Comparison of ENCODE assay signal across 8 cellular contexts in genomic region chr15:72231847-72232461, GRCh38. TPM values are rescaled to one million over a fixed set of nuclear protein-coding genes. Genes with fewer than 3 reads are reported as not detected.
DNase-seq lines count a peak whose midpoint lies in the region; ATAC-seq and TF ChIP-seq lines count a peak whose summit lies in the region.

No MANE protein-coding gene starts in this region.

- peaks cover 46% of the 10 kb centered on the region for H3K4me1 Mint-ChIP-seq in T-helper 1 cell treated with Interleukin-12 subunit alpha and Interleukin-12 subunit beta and Interleukin-4 antibody, amounts not matched to agents 30 μg/mL and 1 μg/mL, for 36 hours (ENCODE audit: low read depth)

- peak overlapping the region; percentile 98 for H3K4me3 Mint-ChIP-seq in T-helper 1 cell treated with Interleukin-12 subunit alpha and Interleukin-12 subunit beta and Interleukin-4 antibody, amounts not matched to agents 30 μg/mL and 1 μg/mL, for 36 hours

- no peak for TF ChIP-seq POLR2A in spleen (IDR thresholded peaks at IDR 0.05)

- H3K36me3 Mint-ChIP-seq in T-helper 1 cell treated with Interleukin-12 subunit alpha and Interleukin-12 subunit beta and Interleukin-4 antibody, amounts not matched to agents 30 μg/mL and 1 μg/mL, for 36 hours (ENCODE audit: low read depth), result peaks cover 21% of the 10 kb centered on the region

- H3K4me3 ChIP-seq in cardiac fibroblast (replicated peaks in 1 of 2; ENCODE audit: low read depth in 2 of 2, low read length in 2 of 2), result peak overlapping the region; percentile 75 to 91
- H3K4me3 ChIP-seq in spleen, result peak overlapping the region; percentile 92 to 100 (median 98)

- no peaks in the 10 kb centered on the region for H3K36me3 ChIP-seq in spleen

- peak overlapping the region; percentile 99 for H3K27ac Mint-ChIP-seq in T-helper 1 cell treated with Interleukin-12 subunit alpha and Interleukin-12 subunit beta and Interleukin-4 antibody, amounts not matched to agents 30 μg/mL and 1 μg/mL, for 36 hours

- peak overlapping the region; percentile 89 to 99 (median 97) for H3K27ac ChIP-seq in spleen

- no peaks in the 10 kb centered on the region for H3K9me3 ChIP-seq in spleen

- TF ChIP-seq CTCF in cardiac fibroblast (IDR thresholded peaks at IDR 0.05; ENCODE audit: low read depth, low read length), result no peak
- no peak for TF ChIP-seq CTCF in spleen (IDR thresholded peaks at IDR 0.05 in 8 of 11, conservative IDR thresholded peaks at IDR 0.05 in 3 of 11)

- no peaks in the 10 kb centered on the region for H3K27me3 Mint-ChIP-seq in T-helper 1 cell treated with Interleukin-12 subunit alpha and Interleukin-12 subunit beta and Interleukin-4 antibody, amounts not matched to agents 30 μg/mL and 1 μg/mL, for 36 hours (ENCODE audit: low read depth)

- peaks cover 17 to 68% (median 45%) of the 10 kb centered on the region in 6 donors for H3K4me1 ChIP-seq in spleen

- peak; percentile 76 for DNase-seq in EL
- DNase-seq in HuH-7.5 (ENCODE audit: low spot score), result peak; percentile 66
- DNase-seq in cardiac fibroblast (ENCODE audit: low read depth in 2 of 2), result peak; percentile 83 to 86
- DNase-seq in iris pigment epithelial cell (ENCODE audit: low read depth), result peak; percentile 93
- DNase-seq in spleen, result no peak
- no peak for DNase-seq in NCI-H1436 treated with DMSO at 0.1 percent for 48 hours (lab: John Stamatoyannopoulos, UW)

- 2 to 7% (median 4%) methylated on average over 13 of the region's 13 CpGs for WGBS in spleen, 5 donors

- no peak for ATAC-seq in HG03571 (IDR thresholded peaks at IDR 0.05; ENCODE audit: unreplicated experiment)

- no peaks in the 10 kb centered on the region for H3K27me3 ChIP-seq in spleen (replicated peaks in 1 of 7)

- intact Hi-C loops in spleen (cut with DNase I; ENCODE audit: low total_unique reads), result loop anchor here (5.0 kb wide), 1 partner anchor 40 kb away; the partner anchor contains the start of gene PARP6

- no peaks in the 10 kb centered on the region for H3K9me3 Mint-ChIP-seq in T-helper 1 cell treated with Interleukin-12 subunit alpha and Interleukin-12 subunit beta and Interleukin-4 antibody, amounts not matched to agents 30 μg/mL and 1 μg/mL, for 36 hours

RNA-seq across cellular contexts. Expression of gene PKM, which starts 1.0 kb away (rescaled TPM):
- 100 to 1,000 TPM; 333 to 543 (median 379) TPM for total RNA-seq in spleen
- polyA plus RNA-seq in spleen, result 100 to 1,000 TPM; 156 to 250 (median 187) TPM

RNA-seq across cellular contexts. Expression of gene GRAMD2A, which starts 34.4 kb away (rescaled TPM):
- total RNA-seq in spleen, result under 1 TPM in 1 of 7 donors, not detected in 6; 0.34 TPM
- under 1 TPM; 0.03 to 0.11 (median 0.06) TPM for polyA plus RNA-seq in spleen

RNA-seq across cellular contexts. Expression of gene PARP6, which starts 40.4 kb away (rescaled TPM):
- total RNA-seq in spleen, result 10 to 100 TPM; 54.8 to 77.6 (median 70.3) TPM
- 10 to 100 TPM; 43.9 to 99.5 (median 67.9) TPM for polyA plus RNA-seq in spleen

Comparison
In these comparisons a context has a peak if more than half of its experiments do, and no peak if none do; other contexts are left out.
1. DNase-seq: peak in EL (single experiment), HuH-7.5 (single experiment), cardiac fibroblast (2 of 2) and iris pigment epithelial cell (single experiment); none in spleen (single experiment) and NCI-H1436 treated with DMSO at 0.1 percent for 48 hours (single experiment).